Comparison of ENCODE assay signal across 26 cellular contexts in the genomic region with DNA sequence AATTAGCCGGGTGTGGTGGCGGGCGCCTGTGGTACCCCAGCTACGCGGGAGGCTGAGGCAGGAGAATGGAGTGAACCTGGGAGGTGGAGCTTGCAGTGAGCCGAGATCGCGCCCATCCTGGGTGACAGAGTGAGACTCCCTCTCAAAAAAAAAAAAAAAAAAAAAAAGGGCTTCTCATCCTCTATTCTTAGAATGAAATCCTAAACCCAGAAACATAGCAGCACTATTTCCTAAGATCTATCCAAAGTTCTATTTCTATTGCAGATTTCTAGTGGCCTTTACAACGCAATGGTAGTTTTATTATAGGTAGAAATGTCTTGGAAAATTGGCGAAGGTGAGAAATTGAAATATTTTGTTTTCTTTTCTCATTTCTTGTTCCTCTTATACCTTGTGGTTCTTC.
"Had no signal": no experiment of that assay in that cellular context is flagged by ENCODE, and none has a peak within 500 bp of the region (broad histone marks: within the 10 kb centered on the region; RNA-seq: fewer than 3 reads in every experiment).

No MANE protein-coding gene starts in this region.

- H3K9me3 ChIP-seq: stomach, suprapubic skin, testis, thoracic aorta, thyroid gland, tibial artery, tibial nerve, transverse colon, upper lobe of left lung, upper lobe of right lung, uterus, vagina had no signal

- H3K36me3 ChIP-seq: stomach, suprapubic skin, thoracic aorta, thyroid gland, tibial artery, tibial nerve, transverse colon, upper lobe of left lung, upper lobe of right lung, uterus, vagina had no signal

- H3K4me1 ChIP-seq: stomach, suprapubic skin, testis, tibial artery, tibial nerve, transverse colon, upper lobe of left lung, upper lobe of right lung, uterus, vagina had no signal

- H3K27ac ChIP-seq: stomach, suprapubic skin, testis, thoracic aorta, thyroid gland, tibial artery, tibial nerve, transverse colon, upper lobe of left lung, upper lobe of right lung, uterus, vagina had no signal

- DNase-seq: stimulated activated CD4-positive, alpha-beta T cell treated with anti-CD3 and anti-CD28 coated beads, Interleukin-4, amount 100 ng/mL, for 1 hour; stimulated activated CD4-positive, alpha-beta T cell treated with anti-CD3 and anti-CD28 coated beads, Interleukin-4, amount 100 ng/mL, for 24 hours; stimulated activated CD4-positive, alpha-beta T cell treated with anti-CD3 and anti-CD28 coated beads, Interleukin-4, amount 100 ng/mL, for 4 hours; stimulated activated CD8-positive, alpha-beta memory T cell treated with anti-CD3 and anti-CD28 coated beads, Interleukin-4, amount 100 ng/mL, for 48 hours; stimulated activated naive B cell treated with anti-CD40 and anti-IgM and Interleukin-4, amounts not matched to agents 10 μg/mL and 1 μg/mL and 100 μg/mL, for 72 hours; stimulated activated naive CD4-positive, alpha-beta T cell; stimulated activated naive CD4-positive, alpha-beta T cell treated with Interleukin-2 at 50 U/mL for 16 hours; stimulated activated naive CD8-positive, alpha-beta T cell treated with anti-CD3 and anti-CD28 coated beads, Interleukin-15, amount 100 ng/mL, for 72 hours; stimulated activated naive CD8-positive, alpha-beta T cell treated with anti-CD3 and anti-CD28 coated beads, Interleukin-15, Interleukin-2, amounts not matched to agents 100 U/mL and 50 U/mL, for 24 hours; stomach; substantia nigra; testis; thyroid gland; tibial artery; transverse colon; trophoblast cell; upper lobe of right lung; uterus had no signal

- H3K4me3 ChIP-seq: stomach, suprapubic skin, testis, thoracic aorta, thyroid gland, tibial artery, tibial nerve, transverse colon, upper lobe of left lung, upper lobe of right lung, uterus, vagina had no signal

- ATAC-seq: stimulated activated effector memory CD8-positive, alpha-beta T cell treated with anti-CD3 and anti-CD28 coated beads, Interleukin-12 subunit alpha, Interleukin-12 subunit beta, amount 100 ng/mL, for 72 hours; stimulated activated memory B cell treated with anti-CD40 and anti-IgM and Interleukin-4, amounts not matched to agents 10 μg/mL and 1 μg/mL and 100 μg/mL, for 72 hours; stimulated activated naive B cell treated with anti-CD40 and anti-IgM and Interleukin-4, amounts not matched to agents 10 μg/mL and 1 μg/mL and 100 μg/mL, for 72 hours; stimulated activated naive CD8-positive, alpha-beta T cell treated with anti-CD3 and anti-CD28 coated beads, Interleukin-15, amount 100 ng/mL, for 72 hours; stimulated activated naive CD8-positive, alpha-beta T cell treated with anti-CD3 and anti-CD28 coated beads, Interleukin-15, Interleukin-2, amounts not matched to agents 100 U/mL and 50 U/mL, for 24 hours; upper lobe of right lung had no signal

- FAIRE-seq: urothelium cell line had no signal

- H3K27me3 ChIP-seq: stomach, suprapubic skin, testis, thyroid gland, tibial artery, tibial nerve, transverse colon, upper lobe of left lung, upper lobe of right lung, uterus, vagina had no signal
